Comparison of ENCODE assay signal across 15 cellular contexts in the genomic region with DNA sequence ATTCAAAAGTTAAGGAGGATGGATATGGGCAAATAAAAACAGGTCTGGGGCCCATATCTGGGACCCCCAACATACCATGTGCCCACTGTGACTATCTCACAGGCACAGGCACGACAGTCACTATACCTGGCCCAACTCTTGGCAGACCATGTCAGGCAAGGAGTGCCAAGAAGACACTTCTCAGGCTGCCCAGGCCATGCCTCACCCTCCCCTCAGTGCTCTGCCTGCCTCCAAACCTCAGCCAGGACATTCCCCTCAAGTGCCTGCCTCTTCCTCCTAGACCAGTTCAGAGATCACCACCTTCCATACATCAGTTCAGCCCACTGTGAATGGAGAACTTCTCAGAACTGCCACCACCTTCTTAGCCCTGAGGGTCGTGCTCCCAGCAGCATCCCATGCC. TPM values are rescaled to one million over a fixed set of nuclear protein-coding genes. Genes with fewer than 3 reads are reported as not detected.
A peak's percentile ranks its signal among the peaks of the same experiment; 100 is the strongest.
DNase-seq lines count a peak whose midpoint lies in the region; ATAC-seq, FAIRE-seq and TF ChIP-seq lines count a peak whose summit lies in the region.
"Had no signal": no experiment of that assay in that cellular context is flagged by ENCODE, and none has a peak within 500 bp of the region (broad histone marks: within the 10 kb centered on the region; RNA-seq: fewer than 3 reads in every experiment).

No MANE protein-coding gene starts in this region.

- no peak overlapping the region for H4K5ac ChIP-seq in H1 (ENCODE audit: insufficient read length, low read depth, low read length)

- H2AK5ac ChIP-seq in H1 (ENCODE audit: low read depth, low read length) (0 out of 2 replicates have a peak overlapping the region, but pooled peaks have one; percentile 20), trophoblast cell (ENCODE audit: low read length) (peak overlapping the region; percentile 44)

- H4K8ac ChIP-seq in H1 (ENCODE audit: extremely low read depth, insufficient read depth, low read length) (peak overlapping the region; percentile 43; the same call in 1 of the 2 replicates), trophoblast cell (ENCODE audit: low read depth, low read length) (no peak overlapping the region)

- 0 out of 2 replicates have a peak overlapping the region, but pooled peaks have one; percentile 43 for H2BK20ac ChIP-seq in H1 (ENCODE audit: low read length)

- H3K4me2 ChIP-seq in GM23248 (ENCODE audit: unreplicated experiment) (no peak overlapping the region), H1 (ENCODE audit: insufficient read depth in 1 of 2, low read depth in 2 of 2, low read length in 2 of 2) (no peak overlapping the region), trophoblast cell (ENCODE audit: low read length) (no peak overlapping the region)

- H4K20me1 ChIP-seq in GM23248 (ENCODE audit: insufficient read depth) = no peaks in the 10 kb centered on the region
- H4K20me1 ChIP-seq in H1 (replicated peaks in 1 of 2; ENCODE audit: control insufficient read depth in 1 of 2, insufficient read depth in 2 of 2, low read length in 2 of 2) = peaks cover 0 to 2% of the 10 kb centered on the region in 2 experiments

- H2BK15ac ChIP-seq in H1 (ENCODE audit: low read length) = peak overlapping the region; percentile 84; the same call in 1 of the 2 replicates

- no peaks in the 10 kb centered on the region for H3K9me2 ChIP-seq in GM23248 (ENCODE audit: insufficient read depth)

- no peak for TF ChIP-seq EP300 in H1 (IDR thresholded peaks at IDR 0.05; ENCODE audit: borderline replicate concordance in 1 of 2, low read depth in 2 of 2, low read length in 2 of 2)

- H3K27ac ChIP-seq in GM23248 = no peak overlapping the region
- peak overlapping the region; percentile 21 for H3K27ac ChIP-seq in KOPT-K1 (ENCODE audit: low read depth, low read length, poor library complexity, severe bottlenecking)
- H3K27ac ChIP-seq in H1 (ENCODE audit: low read depth, low read length) = no peak overlapping the region
- H3K27ac ChIP-seq in trophoblast cell (ENCODE audit: low read depth, low read length) = no peak overlapping the region
- H3K27ac ChIP-seq: lower lobe of right lung, skin epidermis, thoracic aorta, WERI-Rb-1 had no signal

- H3K79me2 ChIP-seq in GM23248 (ENCODE audit: insufficient read depth) (peaks cover 15% of the 10 kb centered on the region), H1 (ENCODE audit: control insufficient read depth in 1 of 2, insufficient read depth in 2 of 2, low read length in 2 of 2) (no peaks in the 10 kb centered on the region), trophoblast cell (ENCODE audit: control insufficient read depth, insufficient read depth, low read length, poor library complexity) (peaks cover 7% of the 10 kb centered on the region)

- POLR2A ChIA-PET in H1 (lab: Charles Lee; ENCODE audit: partially characterized antibody) = interaction anchor here (0.5 to 1.0 kb wide), 2 partner anchors 56 to 200 kb away, joined by 3 read pairs; no protein-coding TSS in a partner anchor

- H3K27me3 ChIP-seq in GM23248 (replicated peaks; ENCODE audit: insufficient read depth) (no peaks in the 10 kb centered on the region), H1 (replicated peaks in 1 of 4; ENCODE audit: control insufficient read depth in 3 of 4, extremely low read depth in 1 of 4, insufficient read depth in 3 of 4, low read length in 3 of 4) (peaks cover 0 to 5% (median 0%) of the 10 kb centered on the region in 4 experiments; a peak in 3 of 7 replicates), trophoblast cell (ENCODE audit: insufficient read depth, low read length) (no peaks in the 10 kb centered on the region)
- H3K27me3 ChIP-seq: MG63 had no signal

- H3K23ac ChIP-seq in H1 (ENCODE audit: insufficient read length) (no peak overlapping the region), trophoblast cell (ENCODE audit: low read length) (no peak overlapping the region)

- H3K4me3 ChIP-seq in GM23248 (no peak overlapping the region), H1 (ENCODE audit: extremely low read depth in 1 of 4, insufficient read depth in 2 of 4, low read depth in 3 of 4, low read length in 4 of 4) (no peak overlapping the region), trophoblast cell (ENCODE audit: low read depth, low read length) (no peak overlapping the region)
- H3K4me3 ChIP-seq: K562, lower lobe of right lung, MG63, skin epidermis, thoracic aorta had no signal

- H3K4me1 ChIP-seq in GM23248 (ENCODE audit: insufficient read depth) (peaks cover 16% of the 10 kb centered on the region), H1 (replicated peaks in 1 of 4; ENCODE audit: control insufficient read depth in 3 of 4, insufficient read depth in 4 of 4, low read length in 3 of 4) (peaks cover 0 to 5% (median 3%) of the 10 kb centered on the region in 4 experiments; a peak in 6 of 7 replicates), trophoblast cell (ENCODE audit: control insufficient read depth in 1 of 2, insufficient read depth in 2 of 2, low read length in 2 of 2) (peaks cover 20 to 22% of the 10 kb centered on the region in 2 experiments)

- H2BK120ac ChIP-seq in H1 (replicated peaks; ENCODE audit: low read depth, low read length) = no peak overlapping the region
- no peak overlapping the region for H2BK120ac ChIP-seq in trophoblast cell (ENCODE audit: insufficient read depth, low read length, poor library complexity)

- CTCF ChIA-PET in H1 (lab: Charles Lee; ENCODE audit: partially characterized antibody) = interaction anchor here (1.0 to 41.3 kb wide), 16 partner anchors 10 to 330 kb away, joined by 3 to 1311 read pairs (median 16); a partner anchor contains a TSS

- FAIRE-seq in H1 (lab: Jason Lieb, UNC) (no peak), H54 (lab: Jason Lieb, UNC) (no peak)

- H3K23me2 ChIP-seq in H1 (ENCODE audit: low read depth, low read length) = peaks cover 8% of the 10 kb centered on the region; the same call in 1 of the 2 replicates

- H3K9ac ChIP-seq in GM23248 (no peak overlapping the region), H1 (replicated peaks in 1 of 4; ENCODE audit: extremely low read depth in 1 of 4, low read depth in 3 of 4, low read length in 3 of 4) (no peak overlapping the region), trophoblast cell (ENCODE audit: low read length) (no peak overlapping the region)

- H3F3A ChIP-seq in GM23248 (ENCODE audit: insufficient read depth) = no peaks in the 10 kb centered on the region

- no peak for TF ChIP-seq POLR2A in H1 (IDR thresholded peaks at IDR 0.05; ENCODE audit: control extremely low read depth in 1 of 2, low read depth in 2 of 2, low read length in 2 of 2)
- TF ChIP-seq POLR2A in H54 (IDR thresholded peaks at IDR 0.05; ENCODE audit: low read depth, low read length) = no peak

- TF ChIP-seq RAD21 in H1 (IDR thresholded peaks at IDR 0.05 in 1 of 2, conservative IDR thresholded peaks at IDR 0.05 in 1 of 2; ENCODE audit: low read depth in 2 of 2, low read length in 2 of 2) = no peak

- no peaks in the 10 kb centered on the region for H3K9me3 ChIP-seq in GM23248 (ENCODE audit: low read depth)
- no peaks in the 10 kb centered on the region for H3K9me3 ChIP-seq in KOPT-K1 (ENCODE audit: insufficient read depth, low read length, poor library complexity, severe bottlenecking)
- no peaks in the 10 kb centered on the region for H3K9me3 ChIP-seq in H1 (ENCODE audit: insufficient read depth in 2 of 2, low read depth in 1 of 2, low read length in 1 of 2)
- H3K9me3 ChIP-seq in trophoblast cell (ENCODE audit: insufficient read depth, low read depth, low read length) = peaks cover 3% of the 10 kb centered on the region
- H3K9me3 ChIP-seq: lower lobe of right lung, MG63, thoracic aorta had no signal

- H2AFZ ChIP-seq in GM23248 (0 out of 2 replicates have a peak overlapping the region, but pooled peaks have one; percentile 27), H1 (ENCODE audit: low read length) (no peak overlapping the region), trophoblast cell (ENCODE audit: insufficient read depth, low read length, poor library complexity) (no peak overlapping the region)

- no peak overlapping the region for H3K18ac ChIP-seq in H1 (ENCODE audit: extremely low read depth, low read length)
- no peak overlapping the region for H3K18ac ChIP-seq in trophoblast cell (ENCODE audit: low read length)

- ATAC-seq in GM21423 (IDR thresholded peaks at IDR 0.05; ENCODE audit: unreplicated experiment) = no peak

- peak overlapping the region; percentile 20 for H4K91ac ChIP-seq in H1 (replicated peaks; ENCODE audit: insufficient read length, low read length)
- H4K91ac ChIP-seq in trophoblast cell (ENCODE audit: low read depth, low read length) = peak overlapping the region; percentile 79

- H2BK12ac ChIP-seq in H1 (ENCODE audit: low read depth, low read length) (peak overlapping the region; percentile 70; the same call in 1 of the 2 replicates), trophoblast cell (ENCODE audit: low read length) (no peak overlapping the region)

- H3K14ac ChIP-seq in H1 (ENCODE audit: insufficient read length) (no peak overlapping the region), trophoblast cell (ENCODE audit: low read length) (no peak overlapping the region)

- DNase-seq in GM23248 (no peak), H1 (ENCODE audit: low read depth in 1 of 2, low spot score in 2 of 2) (no peak), trophoblast cell (no peak), H54 (ENCODE audit: insufficient read length, low spot score) (no peak), osteocyte (ENCODE audit: extremely low spot score, unreplicated experiment) (no peak)

- H4K12ac ChIP-seq in trophoblast cell (ENCODE audit: low read depth, low read length) = no peak overlapping the region

- H3K79me1 ChIP-seq in H1 (ENCODE audit: low read depth, low read length) = no peaks in the 10 kb centered on the region
- peaks cover 20% of the 10 kb centered on the region for H3K79me1 ChIP-seq in trophoblast cell (ENCODE audit: low read length)

- H3K27ac Mint-ChIP-seq in osteocyte (ENCODE audit: unreplicated experiment) = no peak overlapping the region
- H3K27ac Mint-ChIP-seq: dendritic cell treated with granulocyte-macrophage colony-stimulating factor and Interleukin-4, amounts not matched to agents 40 ng/mL and 50 ng/mL, for 4 days had no signal

- H3K4me1 Mint-ChIP-seq in osteocyte (ENCODE audit: unreplicated experiment) = peaks cover 6% of the 10 kb centered on the region

- H3K36me3 ChIP-seq in GM23248 (ENCODE audit: low read depth) = no peaks in the 10 kb centered on the region
- H3K36me3 ChIP-seq in KOPT-K1 (ENCODE audit: insufficient read depth, low read length) = no peaks in the 10 kb centered on the region
- H3K36me3 ChIP-seq in H1 (ENCODE audit: control insufficient read depth in 2 of 4, insufficient read depth in 4 of 4, low read length in 3 of 4) = no peaks in the 10 kb centered on the region
- no peaks in the 10 kb centered on the region for H3K36me3 ChIP-seq in trophoblast cell (ENCODE audit: control insufficient read depth in 1 of 2, insufficient read depth in 2 of 2, low read length in 2 of 2)
- H3K36me3 ChIP-seq: lower lobe of right lung, MG63, thoracic aorta had no signal

- TF ChIP-seq CTCF in H1 (IDR thresholded peaks at IDR 0.05; ENCODE audit: control extremely low read depth in 1 of 3, insufficient read depth in 1 of 3, low read depth in 1 of 3, low read length in 3 of 3) (no peak), osteocyte (IDR thresholded peaks at IDR 0.05) (no peak)

- WGBS in GM23248 (ENCODE audit: low coverage in 1 of 2, low lambda C conversion rate in 2 of 2, missing lambda C conversion rate in 2 of 2), 2 experiments = 50 to 51% methylated on average over 2 of the region's 2 CpGs
- WGBS in H1 (ENCODE audit: extremely low coverage in 1 of 2, insufficient coverage in 1 of 2, insufficient read length in 1 of 2, insufficient replicate concordance in 2 of 2, low coverage in 1 of 2, low lambda C conversion rate in 2 of 2, missing lambda C conversion rate in 1 of 2), 2 experiments = 68% methylated on average over 2 of the region's 2 CpGs; no CpG with 5 or more reads in 1 of the 2 experiments
- WGBS in trophoblast cell (ENCODE audit: extremely low coverage, insufficient coverage, insufficient read length) = no CpG with 5 or more reads among the region's 2 CpGs

- no peak overlapping the region for H2BK5ac ChIP-seq in H1 (ENCODE audit: low read depth, low read length)
- no peak overlapping the region for H2BK5ac ChIP-seq in trophoblast cell (ENCODE audit: low read depth, low read length, poor library complexity)

- no peaks in the 10 kb centered on the region for H3K27me3 Mint-ChIP-seq in osteocyte (ENCODE audit: unreplicated experiment)
- H3K27me3 Mint-ChIP-seq: CD4-positive, alpha-beta memory T cell had no signal

- in situ Hi-C loops in GM23248 (cut with MboI) = loop anchor here (5.0 kb wide), 1 partner anchor 56 kb away; no protein-coding TSS in a partner anchor

- H3K56ac ChIP-seq in H1 (replicated peaks; ENCODE audit: insufficient read length, low read depth, low read length) = no peak overlapping the region

- H3K36me3 Mint-ChIP-seq in osteocyte (ENCODE audit: unreplicated experiment) = no peaks in the 10 kb centered on the region
- H3K36me3 Mint-ChIP-seq: CD4-positive, alpha-beta memory T cell had no signal

- no peak overlapping the region for H3K4me3 Mint-ChIP-seq in osteocyte (ENCODE audit: unreplicated experiment)
- H3K4me3 Mint-ChIP-seq: dendritic cell treated with granulocyte-macrophage colony-stimulating factor and Interleukin-4, amounts not matched to agents 40 ng/mL and 50 ng/mL, for 4 days had no signal

- no peak overlapping the region for H3K4ac ChIP-seq in H1 (replicated peaks; ENCODE audit: insufficient read length, low read depth, low read length)
- H3K4ac ChIP-seq in trophoblast cell (ENCODE audit: low read depth, low read length) = no peak overlapping the region

- H3K9me3 Mint-ChIP-seq in osteocyte (ENCODE audit: unreplicated experiment) = no peaks in the 10 kb centered on the region
- H3K9me3 Mint-ChIP-seq: CD4-positive, alpha-beta memory T cell; dendritic cell treated with granulocyte-macrophage colony-stimulating factor and Interleukin-4, amounts not matched to agents 40 ng/mL and 50 ng/mL, for 4 days had no signal

RNA-seq across cellular contexts. Expression of a gene that starts 4.4 kb away (rescaled TPM):
- total RNA-seq in GM23248 (2014; rRNA removed; shearing (Covaris generic)) = 132 and 151 TPM in 2 replicates
- 41.2 and 42.3 TPM in 2 replicates for polyA plus RNA-seq in GM23248 (2016; fragmentation: Nextera tagmentation; extraction: Ambion mirVana)
- total RNA-seq in H1 (2021; fragmentation: NEBNext Ultra II Directional; extraction: Animal tissue kit (Norgen Biotek cat#: 25700)) = 14.6 and 15.0 TPM in 2 replicates
- polyA plus RNA-seq in H1 (2011; rRNA removed) = 10.7 and 13.4 TPM in 2 replicates
- 10.9 TPM for polyA plus RNA-seq in H1 (2011; cell fraction: cytosol; rRNA removed)
- 19.2 TPM for polyA plus RNA-seq in H1 (2011; cell fraction: nucleus; rRNA removed)
- polyA plus RNA-seq in H1 (2012, experiment 1 of 2) = 10.5 to 14.0 TPM (median 12.0 TPM) in 4 replicates
- polyA plus RNA-seq in H1 (2012, experiment 2 of 2) = 11.5 TPM
- polyA plus RNA-seq in H1 (2013, experiment 1 of 2) = 16.7 TPM
- polyA plus RNA-seq in H1 (2013, experiment 2 of 2) = 16.7 TPM
- 10.7 and 12.5 TPM in 2 replicates for polyA minus RNA-seq in H1 (2011; rRNA and poly(A)+ RNA removed)
- polyA minus RNA-seq in H1 (2011; cell fraction: cytosol; rRNA and poly(A)+ RNA removed) = 4.6 TPM
- polyA minus RNA-seq in H1 (2011; cell fraction: nucleus; rRNA and poly(A)+ RNA removed) = 9.5 TPM
- polyA plus RNA-seq in trophoblast cell (2013) = 135 and 149 TPM in 2 replicates
- total RNA-seq in osteocyte = 0.37 and 0.51 TPM in 2 replicates

RNA-seq across cellular contexts. Expression of a gene that starts 22.8 kb away (rescaled TPM):
- total RNA-seq in GM23248 (2014; rRNA removed; shearing (Covaris generic)) = 70.4 and 74.2 TPM in 2 replicates
- polyA plus RNA-seq in GM23248 (2016; fragmentation: Nextera tagmentation; extraction: Ambion mirVana) (78.6 and 79.1 TPM in 2 replicates), H1 (2011; rRNA removed) (183 and 186 TPM in 2 replicates)
- 71.5 and 76.7 TPM in 2 replicates for total RNA-seq in H1 (2021; fragmentation: NEBNext Ultra II Directional; extraction: Animal tissue kit (Norgen Biotek cat#: 25700))
- 101 TPM for polyA plus RNA-seq in H1 (2011; cell fraction: cytosol; rRNA removed)
- polyA plus RNA-seq in H1 (2011; cell fraction: nucleus; rRNA removed) = 85.9 TPM
- 56.4 to 78.9 TPM (median 73.2 TPM) in 4 replicates for polyA plus RNA-seq in H1 (2012, experiment 1 of 2)
- 143 TPM for polyA plus RNA-seq in H1 (2012, experiment 2 of 2)
- polyA plus RNA-seq in H1 (2013, experiment 1 of 2) = 41.2 TPM
- 42.3 TPM for polyA plus RNA-seq in H1 (2013, experiment 2 of 2)
- 83.6 and 88.4 TPM in 2 replicates for polyA minus RNA-seq in H1 (2011; rRNA and poly(A)+ RNA removed)
- polyA minus RNA-seq in H1 (2011; cell fraction: cytosol; rRNA and poly(A)+ RNA removed) = 31.5 TPM
- 27.7 TPM for polyA minus RNA-seq in H1 (2011; cell fraction: nucleus; rRNA and poly(A)+ RNA removed)
- 34.6 and 35.4 TPM in 2 replicates for polyA plus RNA-seq in trophoblast cell (2013)
- 49.6 and 59.5 TPM in 2 replicates for total RNA-seq in osteocyte

Comparison
In these comparisons a context has a peak if more than half of its experiments do, and no peak if none do; other contexts are left out.
1. RNA of a gene that starts 4.4 kb away (total RNA-seq): 132 to 151 TPM in GM23248 and 14.6 to 15.0 TPM in H1; 0.37 to 0.51 TPM in osteocyte; every median in the first group is over 10 times any median in the second.